8 cellular contexts compared by ENCODE assay signal in genomic region chr3:42179110-42179725, GRCh38.
DNase-seq lines count a peak whose midpoint lies in the region; ATAC-seq and TF ChIP-seq lines count a peak whose summit lies in the region.

No MANE protein-coding gene starts in this region.

- TF ChIP-seq POLR2A in body of pancreas (IDR thresholded peaks at IDR 0.05) = no peak

- H3K4me1 ChIP-seq in HUES6 (ENCODE audit: control insufficient read depth, insufficient read depth, low read length) = peaks cover 14% of the 10 kb centered on the region
- H3K4me1 ChIP-seq in body of pancreas = peaks cover 39% of the 10 kb centered on the region
- H3K4me1 ChIP-seq in stomach smooth muscle (ENCODE audit: control insufficient read depth, insufficient read depth, low read length) = peaks cover 18% of the 10 kb centered on the region

- H3K27ac ChIP-seq in HUES6 (ENCODE audit: low read depth, low read length) = 0 out of 2 replicates have a peak overlapping the region, but pooled peaks have one; percentile 18
- H3K27ac ChIP-seq in body of pancreas = peak overlapping the region in 3 of 4 donors; percentile 57 to 77 (median 69)
- peak overlapping the region; percentile 79 for H3K27ac ChIP-seq in stomach smooth muscle (ENCODE audit: low read length)

- peak; percentile 62 for DNase-seq in Ammon's horn (ENCODE audit: low spot score)
- DNase-seq in body of pancreas = peak in 2 of 4 donors; percentile 28 to 43
- DNase-seq in inferior parietal cortex (ENCODE audit: extremely low spot score) = peak; percentile 56
- no peak for DNase-seq in NCI-H187 treated with DMSO at 0.1 percent for 48 hours (lab: John Stamatoyannopoulos, UW)

- no peaks in the 10 kb centered on the region for H3K9me3 ChIP-seq in HUES6 (ENCODE audit: control insufficient read depth, insufficient read depth, low read depth, low read length)
- no peaks in the 10 kb centered on the region for H3K9me3 ChIP-seq in body of pancreas
- H3K9me3 ChIP-seq in stomach smooth muscle (ENCODE audit: control insufficient read depth in 2 of 2, low read length in 2 of 2) = no peaks in the 10 kb centered on the region

- H3K4me3 ChIP-seq in HUES6 (ENCODE audit: low read depth, low read length) (no peak overlapping the region), body of pancreas (no peak overlapping the region), stomach smooth muscle (ENCODE audit: low read length in 2 of 2) (peak overlapping the region in 1 of 2 donors; percentile 52)

- WGBS in body of pancreas, 2 donors = 34 to 35% methylated on average over 7 of the region's 7 CpGs

- TF ChIP-seq CTCF in body of pancreas (IDR thresholded peaks at IDR 0.05) = no peak

- intact Hi-C loops in body of pancreas (cut with DNase I) = no loop called here

- H3K27me3 ChIP-seq in HUES6 (ENCODE audit: control insufficient read depth, insufficient read depth, low read length) (no peaks in the 10 kb centered on the region), body of pancreas (no peaks in the 10 kb centered on the region), stomach smooth muscle (ENCODE audit: control insufficient read depth in 1 of 2, insufficient read depth in 2 of 2, low read length in 2 of 2) (no peaks in the 10 kb centered on the region)

- no peaks in the 10 kb centered on the region for H3K36me3 ChIP-seq in HUES6 (ENCODE audit: control insufficient read depth, insufficient read depth, low read length)
- H3K36me3 ChIP-seq in body of pancreas (replicated peaks in 1 of 2; ENCODE audit: insufficient read depth in 1 of 2, low read depth in 2 of 2) = no peaks in the 10 kb centered on the region
- H3K36me3 ChIP-seq in stomach smooth muscle (ENCODE audit: control insufficient read depth in 2 of 2, insufficient read depth in 2 of 2, low read length in 2 of 2) = peaks cover 0 to 8% of the 10 kb centered on the region in 2 donors

- peak overlapping the region; percentile 32 for H3K9ac ChIP-seq in HUES6 (ENCODE audit: low read length)
- H3K9ac ChIP-seq in stomach smooth muscle (ENCODE audit: low read length in 2 of 2) = peak overlapping the region in 1 of 2 donors; percentile 13

- ATAC-seq in body of pancreas (peak; percentile 68), HG03097 (IDR thresholded peaks at IDR 0.05; ENCODE audit: low FRiP score, unreplicated experiment) (no peak)
- no peak for ATAC-seq in activated CD4-positive, CD25-positive, alpha-beta regulatory T cell treated with anti-CD3 and anti-CD28 coated beads, Interleukin-2, amount 50 U/mL, for 24 hours

Comparison
In these comparisons a context has a peak if more than half of its experiments do, and no peak if none do; other contexts are left out.
1. H3K27ac ChIP-seq: peak in every context shown above with its lines; median percentile 79 in stomach smooth muscle; 69 in body of pancreas; 18 in HUES6.